Comparison of ENCODE assay signal across 8 cellular contexts in genomic region chr7:132246591-132246990, GRCh38.
"Had no signal": no experiment of that assay in that cellular context is flagged by ENCODE, and none has a peak within 500 bp of the region (broad histone marks: within the 10 kb centered on the region; RNA-seq: fewer than 3 reads in every experiment).

No MANE protein-coding gene starts in this region.

- H3K4me3 ChIP-seq: GM12878 had no signal

- DNase-seq: GDM1, GF-D8 had no signal

- ATAC-seq: GM12878 had no signal

- FAIRE-seq: G401.6, GM12878, GM12891, GM12892, GM18507, GM19239 had no signal
